In the genomic region with DNA sequence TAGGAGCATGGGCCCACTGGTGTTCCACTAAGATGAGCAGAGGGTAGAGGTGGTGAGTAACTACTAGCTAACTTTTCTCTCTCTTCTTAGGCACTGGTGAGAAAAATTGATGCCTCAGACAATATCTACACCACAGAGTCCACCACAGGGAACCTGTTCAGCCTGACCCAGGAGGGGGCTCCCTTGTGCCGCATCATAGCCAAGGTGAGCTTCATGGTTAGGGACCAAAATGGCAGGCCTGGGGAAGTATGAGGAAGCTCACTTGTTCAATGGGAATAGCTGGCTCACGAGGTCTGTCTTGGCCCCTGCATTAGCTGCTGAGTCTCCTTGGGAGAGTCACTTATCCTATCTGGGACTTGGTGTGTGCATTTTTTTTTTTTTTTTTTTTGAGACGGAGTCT, we compare ENCODE assay signal across 9 cellular contexts.
"Had no signal": no experiment of that assay in that cellular context is flagged by ENCODE, and none has a peak within 500 bp of the region (broad histone marks: within the 10 kb centered on the region; RNA-seq: fewer than 3 reads in every experiment).

No MANE protein-coding gene starts in this region.

- H2AFZ ChIP-seq: GM23248 had no signal

- H3K4me3 ChIP-seq: GM23248, HAP-1 had no signal

- H3K9me3 ChIP-seq: HAP-1 had no signal

- H3K27me3 Mint-ChIP-seq: IgD-negative memory B cell had no signal

- H3K4me3 Mint-ChIP-seq: HFFc6, IgD-negative memory B cell had no signal

- H3K9me3 Mint-ChIP-seq: HFFc6 had no signal

- FAIRE-seq: HTR-8/SVneo had no signal

- H3K36me3 Mint-ChIP-seq: IgD-negative memory B cell had no signal

- H3K4me1 ChIP-seq: HAP-1 had no signal

- H3K4me1 Mint-ChIP-seq: IgD-negative memory B cell had no signal

- H3K36me3 ChIP-seq: HAP-1 had no signal

- H3K9ac ChIP-seq: GM23248 had no signal

- DNase-seq: GM23248, GOT3, H7, HFFc6, KG1 had no signal

- H3K27ac ChIP-seq: GM23248 had no signal

- H3K27ac Mint-ChIP-seq: HFFc6, IgD-negative memory B cell had no signal

- ATAC-seq: HCT116 had no signal
